19 cellular contexts compared by ENCODE assay signal in the genomic region with DNA sequence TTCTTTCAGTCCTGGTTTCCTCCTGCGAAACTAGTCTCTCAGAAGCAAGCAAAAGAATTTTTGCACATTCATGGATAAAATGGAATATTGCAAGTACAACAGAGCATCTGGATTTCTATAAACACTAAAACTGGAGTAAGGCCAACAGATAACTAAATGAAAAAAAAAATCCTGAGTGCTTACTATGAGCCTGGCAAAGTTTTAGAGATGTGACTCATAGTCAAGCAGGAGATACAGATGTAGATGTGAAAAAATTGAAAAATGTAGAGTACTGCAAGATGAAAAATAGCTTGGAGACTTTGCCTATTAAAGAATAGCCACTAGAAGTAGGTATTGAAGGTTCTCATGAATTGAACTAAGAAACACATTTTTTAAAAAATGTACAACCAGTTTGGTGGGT.
DNase-seq lines count a peak whose midpoint lies in the region; TF ChIP-seq lines count a peak whose summit lies in the region.
"Had no signal": no experiment of that assay in that cellular context is flagged by ENCODE, and none has a peak within 500 bp of the region (broad histone marks: within the 10 kb centered on the region; RNA-seq: fewer than 3 reads in every experiment).

No MANE protein-coding gene starts in this region.

- no peak overlapping the region for H3K23ac ChIP-seq in mesenchymal stem cell (ENCODE audit: low read length in 2 of 2)

- no peak overlapping the region for H2AFZ ChIP-seq in mesenchymal stem cell (ENCODE audit: low read depth, low read length)
- H2AFZ ChIP-seq: neural progenitor cell, PC-9 had no signal

- H3K14ac ChIP-seq in mesenchymal stem cell (ENCODE audit: low read length in 2 of 2), result no peak overlapping the region

- H3K27me3 ChIP-seq in mesenchymal stem cell (ENCODE audit: control insufficient read depth in 1 of 2, insufficient read depth in 1 of 2, low read length in 2 of 2) (no peaks in the 10 kb centered on the region), HAP-1 (ENCODE audit: low read depth) (no peaks in the 10 kb centered on the region; the same call in 1 of the 2 replicates)
- H3K27me3 ChIP-seq: heart right ventricle, neural progenitor cell had no signal

- H2BK5ac ChIP-seq in mesenchymal stem cell (ENCODE audit: low read depth, low read length, poor library complexity, severe bottlenecking), result no peak overlapping the region

- H3K4me3 ChIP-seq in choroid plexus epithelial cell (ENCODE audit: low read depth, low read length), result no peak overlapping the region
- H3K4me3 ChIP-seq in mesenchymal stem cell (ENCODE audit: insufficient read depth in 1 of 2, low read depth in 1 of 2, low read length in 2 of 2), result no peak overlapping the region
- no peak overlapping the region for H3K4me3 ChIP-seq in HAP-1
- H3K4me3 ChIP-seq: GM12878, heart right ventricle, neural progenitor cell, PC-9 had no signal

- no peak overlapping the region for H2BK12ac ChIP-seq in mesenchymal stem cell (ENCODE audit: low read length in 2 of 2)

- no peak overlapping the region for H3K4me2 ChIP-seq in mesenchymal stem cell (ENCODE audit: low read length, poor library complexity, severe bottlenecking)
- H3K4me2 ChIP-seq: neural progenitor cell, PC-9 had no signal

- peaks cover 5% of the 10 kb centered on the region for H3K4me1 ChIP-seq in mesenchymal stem cell (ENCODE audit: control insufficient read depth, insufficient read depth, low read depth, low read length)
- H3K4me1 ChIP-seq in HAP-1, result no peaks in the 10 kb centered on the region
- H3K4me1 ChIP-seq: heart right ventricle, neural progenitor cell had no signal

- H4K8ac ChIP-seq in mesenchymal stem cell (ENCODE audit: low read length), result no peak overlapping the region

- 100% methylated on average over 1 of the region's 1 CpG for WGBS in mesenchymal stem cell

- H4K91ac ChIP-seq in mesenchymal stem cell (ENCODE audit: low read length), result no peak overlapping the region

- no peak overlapping the region for H3K27ac ChIP-seq in mesenchymal stem cell (ENCODE audit: low read length, poor library complexity, severe bottlenecking)
- H3K27ac ChIP-seq: heart right ventricle, neural progenitor cell, PC-9 had no signal

- in situ Hi-C loops in HAP-1 (cut with MboI; ENCODE audit: low sequenced_read_pairs), result no loop called here

- H2AK5ac ChIP-seq in mesenchymal stem cell (ENCODE audit: low read length, severe bottlenecking), result no peak overlapping the region

- no peak for TF ChIP-seq CTCF in AG09319 (IDR thresholded peaks at IDR 0.05; ENCODE audit: low read depth, low read length)
- TF ChIP-seq CTCF in choroid plexus epithelial cell (conservative IDR thresholded peaks at IDR 0.05; ENCODE audit: low read depth, low read length), result no peak

- H2BK15ac ChIP-seq in mesenchymal stem cell (ENCODE audit: low read depth, poor library complexity, severe bottlenecking), result no peak overlapping the region

- H3K9ac ChIP-seq in mesenchymal stem cell (ENCODE audit: low read length), result no peak overlapping the region
- H3K9ac ChIP-seq: neural progenitor cell had no signal

- no peaks in the 10 kb centered on the region for H3K79me1 ChIP-seq in mesenchymal stem cell (replicated peaks; ENCODE audit: low read length, poor library complexity, severe bottlenecking)

- no peak overlapping the region for H2BK120ac ChIP-seq in mesenchymal stem cell (ENCODE audit: low read depth, low read length)

- peak; percentile 71 for DNase-seq in AG09319 (ENCODE audit: extremely low read depth, low read depth)
- DNase-seq in M059J (ENCODE audit: low read depth), result peak; percentile 36
- peak; percentile 87 for DNase-seq in choroid plexus epithelial cell (ENCODE audit: low read depth)
- peak; percentile 57 for DNase-seq in mesenchymal stem cell
- no peak for DNase-seq in stimulated activated CD4-positive, alpha-beta T cell treated with anti-CD3 and anti-CD28 coated beads, Interleukin-4, amount 100 ng/mL, for 24 hours
- DNase-seq in NCI-H524 treated with DMSO at 0.1 percent for 48 hours (lab: John Stamatoyannopoulos, UW), result no peak
- DNase-seq in HAP-1 (ENCODE audit: low spot score in 2 of 2), result no peak
- DNase-seq in NCI-H1436 treated with DMSO at 0.1 percent for 48 hours (lab: John Stamatoyannopoulos, UW), result no peak
- DNase-seq: activated effector memory CD4-positive, alpha-beta T cell treated with Interleukin-2 at 50 U/mL for 16 hours; CD8-positive, alpha-beta memory T cell; erythroblast; heart right ventricle; KG1; kidney; mesendoderm; NCI-H1105; PC-9 had no signal

- H3K4ac ChIP-seq in mesenchymal stem cell (ENCODE audit: low read depth in 1 of 2, low read length in 2 of 2), result no peak overlapping the region

- peaks cover 9% of the 10 kb centered on the region for H3K9me3 ChIP-seq in mesenchymal stem cell (ENCODE audit: control insufficient read depth, low read length)
- no peaks in the 10 kb centered on the region for H3K9me3 ChIP-seq in HAP-1

- no peaks in the 10 kb centered on the region for H3K36me3 ChIP-seq in mesenchymal stem cell (ENCODE audit: control insufficient read depth in 1 of 2, insufficient read depth in 2 of 2, low read depth in 1 of 2, low read length in 2 of 2)
- H3K36me3 ChIP-seq in HAP-1 (replicated peaks), result no peaks in the 10 kb centered on the region
- H3K36me3 ChIP-seq: heart right ventricle, neural progenitor cell had no signal

- H3K18ac ChIP-seq in mesenchymal stem cell (ENCODE audit: low read depth in 1 of 2, low read length in 2 of 2), result no peak overlapping the region

Comparison
In these comparisons a context has a peak if more than half of its experiments do, and no peak if none do; other contexts are left out.
1. DNase-seq: peak in AG09319 (single experiment), M059J (single experiment), choroid plexus epithelial cell (single experiment) and mesenchymal stem cell (single experiment); none in stimulated activated CD4-positive, alpha-beta T cell treated with anti-CD3 and anti-CD28 coated beads, Interleukin-4, amount 100 ng/mL, for 24 hours (single experiment), NCI-H524 treated with DMSO at 0.1 percent for 48 hours (single experiment), HAP-1 (0 of 2) and NCI-H1436 treated with DMSO at 0.1 percent for 48 hours (single experiment).